8 cellular contexts compared by ENCODE assay signal in the genomic region with DNA sequence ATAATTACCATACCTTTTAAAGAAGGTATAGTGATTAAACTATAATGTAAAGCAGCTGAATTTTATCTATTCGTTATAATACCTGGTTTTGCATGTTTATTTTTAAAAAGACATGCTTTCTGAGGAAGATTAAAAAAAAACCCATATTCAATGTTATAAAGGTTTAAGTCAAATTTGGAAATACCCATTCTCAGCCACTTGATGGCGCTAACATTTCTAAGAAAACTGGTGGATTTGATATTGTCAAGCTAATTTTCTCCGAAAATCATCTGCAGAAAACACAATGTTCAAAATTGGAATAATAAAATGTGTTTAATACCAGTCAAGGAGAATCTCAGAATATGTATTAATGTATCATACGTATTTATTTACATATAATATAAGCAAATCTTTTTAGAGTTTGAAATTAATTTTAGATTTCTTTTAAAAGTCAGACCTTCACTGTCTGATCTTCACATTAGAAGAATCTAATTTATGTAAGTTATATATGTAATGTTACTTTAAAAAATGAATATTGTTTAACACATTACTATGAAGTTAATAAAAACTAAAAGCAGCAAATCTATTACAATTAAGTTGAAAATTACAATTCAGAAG. TPM values are rescaled to one million over a fixed set of nuclear protein-coding genes. Genes with fewer than 3 reads are reported as not detected.
DNase-seq lines count a peak whose midpoint lies in the region; ATAC-seq and TF ChIP-seq lines count a peak whose summit lies in the region.

No MANE protein-coding gene starts in this region.

- no peaks in the 10 kb centered on the region for H3K9me3 Mint-ChIP-seq in effector memory CD8-positive, alpha-beta T cell

- peak; percentile 64 to 72 for TF ChIP-seq CTCF in right atrium auricular region (IDR thresholded peaks at IDR 0.05)

- H3K27ac ChIP-seq in right atrium auricular region, result no peak overlapping the region

- H3K4me3 ChIP-seq in right atrium auricular region, result no peak overlapping the region

- peaks cover 47% of the 10 kb centered on the region for H3K36me3 Mint-ChIP-seq in effector memory CD8-positive, alpha-beta T cell (ENCODE audit: insufficient read depth)

- H3K27ac Mint-ChIP-seq in effector memory CD8-positive, alpha-beta T cell, result no peak overlapping the region

- intact Hi-C loops in Right ventricle myocardium superior (cut with DNase I), result no loop called here

- H3K27me3 ChIP-seq in right atrium auricular region, result no peaks in the 10 kb centered on the region

- H3K4me1 ChIP-seq in right atrium auricular region, result no peaks in the 10 kb centered on the region

- no peaks in the 10 kb centered on the region for H3K9me3 ChIP-seq in right atrium auricular region

- H3K36me3 ChIP-seq in right atrium auricular region, result peaks cover 44% of the 10 kb centered on the region

- H3K4me1 Mint-ChIP-seq in effector memory CD8-positive, alpha-beta T cell (ENCODE audit: low read depth in 2 of 2), result no peaks in the 10 kb centered on the region

- ATAC-seq in Right ventricle myocardium superior (ENCODE audit: poor library complexity), result no peak
- no peak for ATAC-seq in effector memory CD8-positive, alpha-beta T cell (replicated peaks)

- no peak overlapping the region for H3K4me3 Mint-ChIP-seq in effector memory CD8-positive, alpha-beta T cell

- H3K27me3 Mint-ChIP-seq in effector memory CD8-positive, alpha-beta T cell, result no peaks in the 10 kb centered on the region

- DNase-seq in right atrium auricular region (ENCODE audit: low spot score) (no peak), Right ventricle myocardium superior (no peak), NCI-H146 treated with DMSO at 0.1 percent for 48 hours (lab: John Stamatoyannopoulos, UW; ENCODE audit: unreplicated experiment) (peak; percentile 18), astrocyte of the hippocampus (ENCODE audit: low read depth, low spot score) (peak; percentile 54), kidney glomerular epithelial cell (lab: John Stamatoyannopoulos, UW) (peak; percentile 42), NCI-H226 (no peak)
- no peak for DNase-seq in activated T-cell treated with anti-CD3 and anti-CD28 coated beads, Interleukin-2, amount 50 U/mL, for 1 hour
- no peak for DNase-seq in effector memory CD8-positive, alpha-beta T cell

RNA-seq across cellular contexts. Expression of a gene that starts 35.0 kb away (rescaled TPM):
- total RNA-seq in right atrium auricular region (10 to 100 TPM in 1 of 2 donors, 1 to 10 TPM in 1; 9.7 to 12.7 TPM), Right ventricle myocardium superior (9.9 TPM)

Comparison
In these comparisons a context has a peak if more than half of its experiments do, and no peak if none do; other contexts are left out.
1. DNase-seq: peak in NCI-H146 treated with DMSO at 0.1 percent for 48 hours (single experiment), astrocyte of the hippocampus (single experiment) and kidney glomerular epithelial cell (single experiment); none in right atrium auricular region (single experiment), Right ventricle myocardium superior (single experiment), activated T-cell treated with anti-CD3 and anti-CD28 coated beads, Interleukin-2, amount 50 U/mL, for 1 hour (single experiment), NCI-H226 (single experiment) and effector memory CD8-positive, alpha-beta T cell (0 of 3).